Comparison of ENCODE assay signal across 9 cellular contexts in the genomic region with DNA sequence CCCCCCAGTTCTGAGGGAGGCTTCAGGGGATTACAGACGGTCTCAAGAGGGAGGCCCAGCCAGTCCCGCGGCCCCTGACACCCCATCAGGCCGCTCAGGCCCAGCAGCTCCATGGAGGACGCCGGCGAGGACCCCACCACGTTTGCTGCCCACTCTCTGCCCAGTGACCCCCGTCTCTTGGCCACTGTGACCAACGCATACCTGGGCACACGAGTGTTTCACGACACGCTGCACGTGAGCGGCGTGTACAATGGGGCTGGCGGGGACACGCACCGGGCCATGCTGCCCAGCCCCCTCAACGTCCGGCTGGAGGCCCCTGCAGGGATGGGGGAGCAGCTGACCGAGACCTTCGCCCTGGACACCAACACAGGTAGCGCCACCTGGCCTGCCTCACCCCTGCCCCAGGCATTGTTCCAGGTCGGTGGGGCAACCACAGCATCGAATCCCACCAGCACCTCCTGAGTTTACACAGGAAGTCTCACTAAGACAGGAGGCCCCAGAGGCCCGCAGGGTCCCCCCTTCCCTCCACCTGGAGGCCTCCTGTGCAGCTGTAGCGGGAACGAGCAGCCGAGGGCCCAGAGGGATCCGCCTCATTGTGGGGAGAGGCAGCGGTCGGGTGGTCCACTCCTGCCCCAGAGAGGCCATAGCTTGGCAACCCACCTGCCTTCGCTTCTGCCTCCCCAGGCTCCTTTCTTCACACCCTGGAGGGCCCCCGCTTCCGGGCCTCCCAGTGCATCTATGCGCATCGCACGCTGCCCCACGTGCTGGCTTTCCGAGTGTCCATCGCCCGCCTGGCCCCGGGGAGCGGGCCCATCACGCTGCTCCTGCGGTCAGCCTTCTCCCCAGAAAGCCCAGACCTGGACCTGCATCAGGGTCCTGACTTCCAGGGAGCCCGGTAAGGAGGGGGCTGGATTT. TPM values are rescaled to one million over a fixed set of nuclear protein-coding genes. Genes with fewer than 3 reads are reported as not detected.
DNase-seq lines count a peak whose midpoint lies in the region; ATAC-seq lines count a peak whose summit lies in the region.
"Had no signal": no experiment of that assay in that cellular context is flagged by ENCODE, and none has a peak within 500 bp of the region (broad histone marks: within the 10 kb centered on the region; RNA-seq: fewer than 3 reads in every experiment).

No MANE protein-coding gene starts in this region.

- peaks cover 71% of the 10 kb centered on the region for H3K4me1 Mint-ChIP-seq in activated CD8-positive, alpha-beta T cell treated with anti-CD3 and anti-CD28 coated beads, Interleukin-2, amount 10 ng/mL, durations not matched to agents 7 days and 5 days (ENCODE audit: low read depth)
- H3K4me1 Mint-ChIP-seq in stimulated activated effector memory CD8-positive, alpha-beta T cell treated with anti-CD3 and anti-CD28 coated beads, Interleukin-12 subunit alpha, Interleukin-12 subunit beta, amount 100 ng/mL, for 72 hours = peaks cover 53% of the 10 kb centered on the region

- WGBS in right cardiac atrium = 88% methylated on average over 48 of the region's 48 CpGs

- H3K27ac ChIP-seq in HUES48 (ENCODE audit: low read depth, low read length) = no peak overlapping the region
- H3K27ac ChIP-seq in right cardiac atrium (ENCODE audit: low read length) = no peak overlapping the region
- H3K27ac ChIP-seq: epithelial cell of prostate had no signal

- H3K4me3 ChIP-seq in HUES48 (ENCODE audit: low read depth, low read length) (peak overlapping the region; percentile 37; the same call in 1 of the 2 replicates), right cardiac atrium (ENCODE audit: low read length) (peak overlapping the region; percentile 73)

- peaks cover 13% of the 10 kb centered on the region for H3K4me1 ChIP-seq in HUES48 (ENCODE audit: control insufficient read depth, insufficient read depth, low read length)
- no peaks in the 10 kb centered on the region for H3K4me1 ChIP-seq in right cardiac atrium (ENCODE audit: control insufficient read depth, insufficient read depth, low read length)

- H3K9me3 Mint-ChIP-seq in activated CD8-positive, alpha-beta T cell treated with anti-CD3 and anti-CD28 coated beads, Interleukin-2, amount 10 ng/mL, durations not matched to agents 7 days and 5 days (ENCODE audit: insufficient read depth) = no peaks in the 10 kb centered on the region
- no peaks in the 10 kb centered on the region for H3K9me3 Mint-ChIP-seq in stimulated activated effector memory CD8-positive, alpha-beta T cell treated with anti-CD3 and anti-CD28 coated beads, Interleukin-12 subunit alpha, Interleukin-12 subunit beta, amount 100 ng/mL, for 72 hours

- no peaks in the 10 kb centered on the region for H3K9me3 ChIP-seq in HUES48 (ENCODE audit: control insufficient read depth, insufficient read depth, low read length)
- no peaks in the 10 kb centered on the region for H3K9me3 ChIP-seq in right cardiac atrium (ENCODE audit: control insufficient read depth, low read length)

- ATAC-seq in activated CD8-positive, alpha-beta T cell treated with anti-CD3 and anti-CD28 coated beads, Interleukin-2, amount 10 ng/mL, durations not matched to agents 7 days and 5 days = peak; percentile 5
- ATAC-seq in right cardiac atrium = no peak
- no peak for ATAC-seq in stimulated activated effector memory CD8-positive, alpha-beta T cell treated with anti-CD3 and anti-CD28 coated beads, Interleukin-12 subunit alpha, Interleukin-12 subunit beta, amount 100 ng/mL, for 72 hours

- peaks cover 2% of the 10 kb centered on the region for H3K27me3 Mint-ChIP-seq in activated CD8-positive, alpha-beta T cell treated with anti-CD3 and anti-CD28 coated beads, Interleukin-2, amount 10 ng/mL, durations not matched to agents 7 days and 5 days (ENCODE audit: low read depth)

- H3K27me3 ChIP-seq in HUES48 (ENCODE audit: control insufficient read depth, insufficient read depth, low read length) = peaks cover 26% of the 10 kb centered on the region
- no peaks in the 10 kb centered on the region for H3K27me3 ChIP-seq in right cardiac atrium (ENCODE audit: control insufficient read depth, insufficient read depth)

- peak; percentile 54 for DNase-seq in activated CD8-positive, alpha-beta T cell treated with anti-CD3 and anti-CD28 coated beads, Interleukin-2, amount 10 ng/mL, durations not matched to agents 7 days and 5 days
- DNase-seq in right cardiac atrium (peak in 2 of 3 donors; percentile 58 to 65), inferior parietal cortex (ENCODE audit: extremely low spot score) (no peak), NCI-H2107 treated with DMSO at 0.1 percent for 48 hours (lab: John Stamatoyannopoulos, UW; ENCODE audit: unreplicated experiment) (no peak), Kasumi-1 (lab: John Stamatoyannopoulos, UW) (no peak)
- DNase-seq in stimulated activated effector memory CD8-positive, alpha-beta T cell treated with anti-CD3 and anti-CD28 coated beads, Interleukin-12 subunit alpha, Interleukin-12 subunit beta, amount 100 ng/mL, for 72 hours (ENCODE audit: low spot score in 2 of 2) = no peak
- DNase-seq in stimulated activated CD4-positive, alpha-beta T cell treated with anti-CD3 and anti-CD28 coated beads, Interleukin-4, amount 100 ng/mL, for 24 hours = no peak

- POLR2A ChIA-PET in activated CD8-positive, alpha-beta T cell treated with anti-CD3 and anti-CD28 coated beads, Interleukin-2, amount 10 ng/mL, durations not matched to agents 7 days and 5 days (lab: Charles Lee) = interaction anchor here (0.6 to 10.0 kb wide), 12 partner anchors 9 to 72 kb away, joined by 3 to 97 read pairs (median 27); partner anchors contain the start of genes IFITM1, IFITM2, IFITM5 and NLRP6

- peaks cover 31% of the 10 kb centered on the region for H3K36me3 ChIP-seq in HUES48 (ENCODE audit: control insufficient read depth, insufficient read depth, low read length)

- no peak overlapping the region for H3K9ac ChIP-seq in HUES48 (ENCODE audit: low read depth, low read length)

- H3K36me3 Mint-ChIP-seq in activated CD8-positive, alpha-beta T cell treated with anti-CD3 and anti-CD28 coated beads, Interleukin-2, amount 10 ng/mL, durations not matched to agents 7 days and 5 days (ENCODE audit: low read depth) = peaks cover 73% of the 10 kb centered on the region
- H3K36me3 Mint-ChIP-seq in stimulated activated effector memory CD8-positive, alpha-beta T cell treated with anti-CD3 and anti-CD28 coated beads, Interleukin-12 subunit alpha, Interleukin-12 subunit beta, amount 100 ng/mL, for 72 hours = peaks cover 33% of the 10 kb centered on the region

- peak overlapping the region; percentile 93 for H3K27ac Mint-ChIP-seq in activated CD8-positive, alpha-beta T cell treated with anti-CD3 and anti-CD28 coated beads, Interleukin-2, amount 10 ng/mL, durations not matched to agents 7 days and 5 days
- peak overlapping the region; percentile 81 for H3K27ac Mint-ChIP-seq in stimulated activated effector memory CD8-positive, alpha-beta T cell treated with anti-CD3 and anti-CD28 coated beads, Interleukin-12 subunit alpha, Interleukin-12 subunit beta, amount 100 ng/mL, for 72 hours

- intact Hi-C loops in right cardiac atrium (cut with DNase I) = no loop called here

- CTCF ChIA-PET in activated CD8-positive, alpha-beta T cell treated with anti-CD3 and anti-CD28 coated beads, Interleukin-2, amount 10 ng/mL, durations not matched to agents 7 days and 5 days (lab: Charles Lee) = interaction anchor here (0.8 to 7.1 kb wide), 7 partner anchors 16 to 75 kb away, joined by 3 to 76 read pairs (median 3); no protein-coding TSS in a partner anchor

- H3K4me3 Mint-ChIP-seq in activated CD8-positive, alpha-beta T cell treated with anti-CD3 and anti-CD28 coated beads, Interleukin-2, amount 10 ng/mL, durations not matched to agents 7 days and 5 days = peak overlapping the region; percentile 88
- peak overlapping the region; percentile 64 for H3K4me3 Mint-ChIP-seq in stimulated activated effector memory CD8-positive, alpha-beta T cell treated with anti-CD3 and anti-CD28 coated beads, Interleukin-12 subunit alpha, Interleukin-12 subunit beta, amount 100 ng/mL, for 72 hours

RNA-seq across cellular contexts. Expression of gene PGGHG, which starts 1.0 kb away (rescaled TPM):
- 100 to 1,000 TPM; 487 to 541 TPM for total RNA-seq in activated CD8-positive, alpha-beta T cell treated with anti-CD3 and anti-CD28 coated beads, Interleukin-2, amount 10 ng/mL, durations not matched to agents 7 days and 5 days
- 10 to 100 TPM in 3 of 4 donors, 1 to 10 TPM in 1; 9.9 to 15.8 (median 11.9) TPM for total RNA-seq in right cardiac atrium
- polyA plus RNA-seq in right cardiac atrium = 18.7 TPM

RNA-seq across cellular contexts. Expression of gene IFITM5, which starts 9.4 kb away (rescaled TPM):
- not detected for total RNA-seq in activated CD8-positive, alpha-beta T cell treated with anti-CD3 and anti-CD28 coated beads, Interleukin-2, amount 10 ng/mL, durations not matched to agents 7 days and 5 days
- total RNA-seq in right cardiac atrium = not detected
- not detected for polyA plus RNA-seq in right cardiac atrium

RNA-seq across cellular contexts. Expression of gene NLRP6, which starts 11.8 kb away (rescaled TPM):
- 10 to 100 TPM; 29.7 to 30.8 TPM for total RNA-seq in activated CD8-positive, alpha-beta T cell treated with anti-CD3 and anti-CD28 coated beads, Interleukin-2, amount 10 ng/mL, durations not matched to agents 7 days and 5 days
- total RNA-seq in right cardiac atrium = under 1 TPM in 2 of 4 donors, not detected in 2; 0.11 to 0.24 TPM
- 0.02 TPM for polyA plus RNA-seq in right cardiac atrium

RNA-seq across cellular contexts. Expression of gene IFITM2, which starts 17.7 kb away (rescaled TPM):
- 1,000 to 10,000 TPM; 2,197 to 2,304 TPM for total RNA-seq in activated CD8-positive, alpha-beta T cell treated with anti-CD3 and anti-CD28 coated beads, Interleukin-2, amount 10 ng/mL, durations not matched to agents 7 days and 5 days
- 100 to 1,000 TPM; 180 to 290 (median 240) TPM for total RNA-seq in right cardiac atrium
- polyA plus RNA-seq in right cardiac atrium = 393 TPM

RNA-seq across cellular contexts. Expression of gene IFITM1, which starts 23.9 kb away (rescaled TPM):
- total RNA-seq in activated CD8-positive, alpha-beta T cell treated with anti-CD3 and anti-CD28 coated beads, Interleukin-2, amount 10 ng/mL, durations not matched to agents 7 days and 5 days = 1,000 to 10,000 TPM; 1,265 to 1,278 TPM
- total RNA-seq in right cardiac atrium = 100 to 1,000 TPM in 3 of 4 donors, 10 to 100 TPM in 1; 85.0 to 169 (median 116) TPM
- polyA plus RNA-seq in right cardiac atrium = 235 TPM

Comparison
In these comparisons a context has a peak if more than half of its experiments do, and no peak if none do; other contexts are left out.
1. DNase-seq: peak in activated CD8-positive, alpha-beta T cell treated with anti-CD3 and anti-CD28 coated beads, Interleukin-2, amount 10 ng/mL, durations not matched to agents 7 days and 5 days (single experiment) and right cardiac atrium (2 of 3); none in stimulated activated effector memory CD8-positive, alpha-beta T cell treated with anti-CD3 and anti-CD28 coated beads, Interleukin-12 subunit alpha, Interleukin-12 subunit beta, amount 100 ng/mL, for 72 hours (0 of 2), inferior parietal cortex (single experiment), stimulated activated CD4-positive, alpha-beta T cell treated with anti-CD3 and anti-CD28 coated beads, Interleukin-4, amount 100 ng/mL, for 24 hours (single experiment), NCI-H2107 treated with DMSO at 0.1 percent for 48 hours (single experiment) and Kasumi-1 (0 of 2).
2. RNA of gene PGGHG, which starts 1.0 kb away (total RNA-seq): 487 to 541 TPM in activated CD8-positive, alpha-beta T cell treated with anti-CD3 and anti-CD28 coated beads, Interleukin-2, amount 10 ng/mL, durations not matched to agents 7 days and 5 days; 9.9 to 15.8 TPM in right cardiac atrium; every median in the first group is over 10 times any median in the second.
3. RNA of gene NLRP6, which starts 11.8 kb away (total RNA-seq): 29.7 to 30.8 TPM in activated CD8-positive, alpha-beta T cell treated with anti-CD3 and anti-CD28 coated beads, Interleukin-2, amount 10 ng/mL, durations not matched to agents 7 days and 5 days; 0.11 to 0.24 TPM in right cardiac atrium; every median in the first group is over 10 times any median in the second.